8 cellular contexts compared by ENCODE assay signal in the genomic region with DNA sequence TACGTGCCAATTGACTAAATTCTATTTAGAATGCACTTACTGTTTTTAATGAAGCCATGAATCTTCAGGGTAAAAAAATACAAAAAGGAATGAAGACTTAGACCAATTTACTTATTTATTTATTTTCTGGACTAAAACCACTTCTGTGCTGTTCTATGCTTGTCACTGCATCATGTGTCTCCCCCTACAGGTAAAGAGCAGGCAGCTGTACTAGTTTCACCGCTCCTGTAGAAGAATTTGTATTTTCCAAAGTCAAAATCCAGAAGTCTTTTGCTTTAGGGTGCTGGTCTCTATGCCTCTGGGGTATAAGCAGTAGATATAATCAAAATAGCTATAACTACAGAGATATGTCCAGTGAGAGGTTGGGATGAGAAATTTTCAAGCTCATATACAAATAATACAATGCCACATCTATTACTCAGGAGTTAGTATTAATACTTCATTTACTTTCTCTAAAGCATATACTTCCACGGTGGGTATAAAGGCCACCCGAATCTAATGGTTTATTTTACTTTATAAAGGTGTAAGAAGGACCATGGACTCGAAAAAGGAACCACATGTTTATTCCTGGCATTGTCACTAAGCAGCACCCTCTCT.
DNase-seq lines count a peak whose midpoint lies in the region; ATAC-seq and TF ChIP-seq lines count a peak whose summit lies in the region.

No MANE protein-coding gene starts in this region.

- no peaks in the 10 kb centered on the region for H3K9me3 ChIP-seq in vagina

- no peak for TF ChIP-seq POLR2A in vagina (IDR thresholded peaks at IDR 0.05)

- no peak overlapping the region for H3K27ac ChIP-seq in vagina

- no peaks in the 10 kb centered on the region for H3K27me3 ChIP-seq in vagina

- no peaks in the 10 kb centered on the region for H3K36me3 ChIP-seq in vagina

- H3K4me1 ChIP-seq in vagina = no peaks in the 10 kb centered on the region

- TF ChIP-seq CTCF in vagina (IDR thresholded peaks at IDR 0.05) = peak; percentile 63 to 70 (median 63)

- intact Hi-C loops in vagina (cut with DNase I) = loop anchor here (10.0 kb wide), 1 partner anchor 290 kb away; no protein-coding TSS in a partner anchor

- DNase-seq in D341Med (ENCODE audit: low spot score) = peak; percentile 48
- peak; percentile 36 for DNase-seq in LoVo (ENCODE audit: low spot score)
- DNase-seq in SKM-1 (lab: John Stamatoyannopoulos, UW; ENCODE audit: unreplicated experiment) = peak; percentile 16
- DNase-seq in dermis blood vessel endothelial cell = peak; percentile 80
- peak; percentile 71 for DNase-seq in medulla oblongata (ENCODE audit: extremely low spot score)
- no peak for DNase-seq in vagina (ENCODE audit: extremely low spot score in 2 of 2)
- DNase-seq in epidermal melanocyte (ENCODE audit: insufficient read length, low spot score) = no peak

- no peak overlapping the region for H3K4me3 ChIP-seq in vagina

- ATAC-seq in GM19395 (IDR thresholded peaks at IDR 0.05; ENCODE audit: unreplicated experiment) = peak; percentile 41

Comparison
In these comparisons a context has a peak if more than half of its experiments do, and no peak if none do; other contexts are left out.
1. DNase-seq: peak in D341Med (single experiment), LoVo (single experiment), SKM-1 (single experiment), dermis blood vessel endothelial cell (single experiment) and medulla oblongata (single experiment); none in vagina (0 of 2) and epidermal melanocyte (single experiment).